ENCODE assay signal across 15 cellular contexts in the genomic region with DNA sequence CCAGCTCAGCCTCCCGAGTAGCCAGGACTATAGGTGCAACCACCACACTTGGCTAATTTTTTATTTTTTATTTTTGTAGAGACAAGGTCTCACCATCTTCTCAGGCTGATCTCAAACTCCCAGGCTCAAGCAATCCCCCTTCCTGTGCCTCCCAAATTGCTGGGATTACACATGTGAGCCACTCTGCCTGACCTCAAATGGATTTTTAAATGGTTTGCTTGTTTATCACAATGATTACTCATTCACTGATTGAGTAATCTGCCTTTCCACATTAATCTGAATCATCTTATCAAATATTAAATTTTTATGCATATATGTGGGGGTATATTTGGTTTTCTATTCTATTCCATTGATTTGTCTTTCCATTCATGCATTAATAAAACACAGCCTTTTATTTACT. TPM values are rescaled to one million over a fixed set of nuclear protein-coding genes. Genes with fewer than 3 reads are reported as not detected.
DNase-seq lines count a peak whose midpoint lies in the region; ATAC-seq, FAIRE-seq and TF ChIP-seq lines count a peak whose summit lies in the region.
"Had no signal": no experiment of that assay in that cellular context is flagged by ENCODE, and none has a peak within 500 bp of the region (broad histone marks: within the 10 kb centered on the region; RNA-seq: fewer than 3 reads in every experiment).

No MANE protein-coding gene starts in this region.

- H4K20me1 ChIP-seq in SK-N-SH (ENCODE audit: insufficient read depth): no peaks in the 10 kb centered on the region

- H2AFZ ChIP-seq in ACC112 (ENCODE audit: low read length, unreplicated experiment): no peak overlapping the region
- H2AFZ ChIP-seq in SK-N-SH (ENCODE audit: low read depth): no peak overlapping the region

- H3K27me3 ChIP-seq in ACC112 (ENCODE audit: insufficient read depth, low read length) (no peaks in the 10 kb centered on the region), SK-N-SH (ENCODE audit: insufficient read depth) (no peaks in the 10 kb centered on the region), prostate gland (replicated peaks; ENCODE audit: insufficient read depth) (no peaks in the 10 kb centered on the region)

- intact Hi-C loops in prostate gland (cut with DNase I): no loop called here

- peaks cover 10% of the 10 kb centered on the region for H3F3A ChIP-seq in SK-N-SH (replicated peaks; ENCODE audit: insufficient read depth)

- H3K9me3 ChIP-seq in SK-N-SH: no peaks in the 10 kb centered on the region
- no peaks in the 10 kb centered on the region for H3K9me3 ChIP-seq in prostate gland

- no peak for TF ChIP-seq CTCF in SK-N-SH (IDR thresholded peaks at IDR 0.05)
- no peak for TF ChIP-seq CTCF in prostate gland (IDR thresholded peaks at IDR 0.05)

- H3K27ac ChIP-seq in ACC112 (ENCODE audit: low read depth, low read length): peak overlapping the region; percentile 77
- H3K27ac ChIP-seq in SK-N-SH (ENCODE audit: low read depth in 2 of 2, low read length in 1 of 2): peak overlapping the region in 1 of 2 experiments; percentile 39; a peak in 2 of 4 replicates
- no peak overlapping the region for H3K27ac ChIP-seq in prostate gland

- H3K36me3 ChIP-seq in ACC112 (ENCODE audit: insufficient read depth, low read length): no peaks in the 10 kb centered on the region
- no peaks in the 10 kb centered on the region for H3K36me3 ChIP-seq in SK-N-SH (replicated peaks in 1 of 2; ENCODE audit: control insufficient read depth in 1 of 2, insufficient read depth in 2 of 2, low read length in 1 of 2)
- no peaks in the 10 kb centered on the region for H3K36me3 ChIP-seq in prostate gland

- WGBS in SK-N-SH (ENCODE audit: low lambda C conversion rate): 67% methylated on average over 1 of the region's 1 CpG
- WGBS in prostate gland: 91% methylated on average over 1 of the region's 1 CpG

- H3K4me1 ChIP-seq in ACC112 (ENCODE audit: control insufficient read depth, insufficient read depth, low read length, unreplicated experiment): peaks cover 26% of the 10 kb centered on the region
- peaks cover 0 to 16% of the 10 kb centered on the region in 2 experiments; a peak in 1 of 4 replicates for H3K4me1 ChIP-seq in SK-N-SH (ENCODE audit: control insufficient read depth in 1 of 2, insufficient read depth in 2 of 2, low read depth in 1 of 2, low read length in 1 of 2)
- H3K4me1 ChIP-seq in prostate gland (replicated peaks): no peaks in the 10 kb centered on the region

- H3K79me2 ChIP-seq in ACC112 (ENCODE audit: control insufficient read depth, insufficient read depth, low read length, unreplicated experiment) (no peaks in the 10 kb centered on the region), SK-N-SH (ENCODE audit: insufficient read depth) (no peaks in the 10 kb centered on the region)

- CTCF ChIA-PET in SK-N-SH (lab: Yijun Ruan, JAX): no interaction called here

- no peak for TF ChIP-seq POLR2A in H54 (IDR thresholded peaks at IDR 0.05; ENCODE audit: low read depth, low read length)
- no peak for TF ChIP-seq POLR2A in prostate gland (IDR thresholded peaks at IDR 0.05)

- POLR2A ChIA-PET in SK-N-SH (lab: Yijun Ruan, JAX): no interaction called here

- H3K9ac ChIP-seq in SK-N-SH: no peak overlapping the region

- DNase-seq in H54 (ENCODE audit: insufficient read length, low spot score): no peak
- no peak for DNase-seq in SK-N-SH
- peak; percentile 12 for DNase-seq in fibroblast of the conjunctiva (ENCODE audit: low read depth)
- no peak for DNase-seq in CD1c-positive myeloid dendritic cell (ENCODE audit: extremely low spot score)
- no peak for DNase-seq in NCI-H774 (lab: John Stamatoyannopoulos, UW)
- DNase-seq in prostate gland (ENCODE audit: low spot score): no peak
- DNase-seq: activated CD4-positive, CD25-positive, alpha-beta regulatory T cell treated with anti-CD3 and anti-CD28 coated beads, Interleukin-2, amount 50 U/mL, for 72 hours; DMS 273 treated with DMSO at 0.1 percent for 48 hours; erythroblast; occipital lobe; OCI-M1 had no signal

- H3K4me3 ChIP-seq in ACC112 (ENCODE audit: low read depth, low read length) (no peak overlapping the region), SK-N-SH (ENCODE audit: low read depth in 2 of 2, low read length in 1 of 2) (no peak overlapping the region), prostate gland (no peak overlapping the region)

- peak; percentile 89 for FAIRE-seq in H54 (lab: Jason Lieb, UNC)

- no peak for ATAC-seq in HG03439 (IDR thresholded peaks at IDR 0.05; ENCODE audit: unreplicated experiment)

- TF ChIP-seq EP300 in SK-N-SH (IDR thresholded peaks at IDR 0.05; ENCODE audit: borderline replicate concordance in 1 of 2, low read depth in 1 of 2, low read length in 1 of 2): peak in 1 of 2 experiments; percentile 47; a peak in 1 of 4 replicates

- H3K4me2 ChIP-seq in SK-N-SH: 0 out of 2 replicates have a peak overlapping the region, but pooled peaks have one; percentile 7

- no peaks in the 10 kb centered on the region for H3K9me2 ChIP-seq in SK-N-SH

- TF ChIP-seq RAD21 in SK-N-SH (IDR thresholded peaks at IDR 0.05; ENCODE audit: low read length): no peak

TF ChIP-seq in SK-N-SH, 30 proteins besides CTCF, POLR2A, EP300 and RAD21:
- TF ChIP-seq RXRA (IDR thresholded peaks at IDR 0.05; ENCODE audit: borderline replicate concordance, low read depth) (peak; percentile 41; the same call in 1 of the 2 replicates), JUND (IDR thresholded peaks at IDR 0.05) (peak; percentile 25; the same call in 1 of the 2 replicates), FOSL2 (IDR thresholded peaks at IDR 0.05; ENCODE audit: borderline replicate concordance, low read depth) (peak; percentile 64; the same call in 1 of the 2 replicates), TAF1 (IDR thresholded peaks at IDR 0.05; ENCODE audit: borderline replicate concordance, low read depth, low read length) (no peak), FOXJ3 (CRISPR knock-in tag; IDR thresholded peaks at IDR 0.05) (no peak), TCF12 (IDR thresholded peaks at IDR 0.05) (0 out of 2 replicates have a peak, but pooled peaks have one; percentile 19)
- TF ChIP-seq, protein P1, sequence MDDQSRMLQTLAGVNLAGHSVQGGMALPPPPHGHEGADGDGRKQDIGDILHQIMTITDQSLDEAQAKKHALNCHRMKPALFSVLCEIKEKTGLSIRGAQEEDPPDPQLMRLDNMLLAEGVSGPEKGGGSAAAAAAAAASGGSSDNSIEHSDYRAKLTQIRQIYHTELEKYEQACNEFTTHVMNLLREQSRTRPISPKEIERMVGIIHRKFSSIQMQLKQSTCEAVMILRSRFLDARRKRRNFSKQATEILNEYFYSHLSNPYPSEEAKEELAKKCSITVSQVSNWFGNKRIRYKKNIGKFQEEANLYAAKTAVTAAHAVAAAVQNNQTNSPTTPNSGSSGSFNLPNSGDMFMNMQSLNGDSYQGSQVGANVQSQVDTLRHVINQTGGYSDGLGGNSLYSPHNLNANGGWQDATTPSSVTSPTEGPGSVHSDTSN (IDR thresholded peaks at IDR 0.05): peak; percentile 42; the same call in 1 of the 2 replicates
- TF ChIP-seq, protein P2, sequence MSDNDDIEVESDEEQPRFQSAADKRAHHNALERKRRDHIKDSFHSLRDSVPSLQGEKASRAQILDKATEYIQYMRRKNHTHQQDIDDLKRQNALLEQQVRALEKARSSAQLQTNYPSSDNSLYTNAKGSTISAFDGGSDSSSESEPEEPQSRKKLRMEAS (IDR thresholded peaks at IDR 0.05; ENCODE audit: low read depth): no peak

RNA-seq across cellular contexts. Expression of a gene that starts 9.4 kb away (rescaled TPM):
- polyA plus RNA-seq in SK-N-SH (2012; rRNA removed): 0.16 and 0.18 TPM in 2 replicates
- polyA plus RNA-seq in SK-N-SH (2012; cell fraction: cytosol; rRNA removed): 0.10 and 0.20 TPM in 2 replicates
- 0.81 and 1.1 TPM in 2 replicates for polyA plus RNA-seq in SK-N-SH (2012; cell fraction: nucleus; rRNA removed)
- 1 to 10 TPM in 1 of 2 donors, not detected in 1; 4.7 TPM for total RNA-seq in prostate gland
- total RNA-seq: A673, mesenteric fat pad had no signal

RNA-seq across cellular contexts. Expression of a gene that starts 28.3 kb away (rescaled TPM):
- polyA plus RNA-seq in SK-N-SH (2012; rRNA removed): 6.0 and 6.6 TPM in 2 replicates
- polyA plus RNA-seq in SK-N-SH (2012; cell fraction: cytosol; rRNA removed): 5.0 TPM in 2 replicates
- polyA plus RNA-seq in SK-N-SH (2012; cell fraction: nucleus; rRNA removed): 9.7 and 10.2 TPM in 2 replicates
- 1 to 10 TPM; 4.1 to 4.2 TPM for total RNA-seq in prostate gland
